In genomic region chr22:18091916-18092526, GRCh38 we compare ENCODE assay signal across 8 cellular contexts. TPM values are rescaled to one million over a fixed set of nuclear protein-coding genes. Genes with fewer than 3 reads are reported as not detected.
DNase-seq lines count a peak whose midpoint lies in the region; ATAC-seq and TF ChIP-seq lines count a peak whose summit lies in the region.

No MANE protein-coding gene starts in this region.

- peak overlapping the region; percentile 81 to 88 for H3K27ac ChIP-seq in testis

- in situ Hi-C loops in astrocyte of the cerebellum (cut with HindIII; ENCODE audit: low sequenced_read_pairs): no loop called here

- ATAC-seq in GM21825 (IDR thresholded peaks at IDR 0.05; ENCODE audit: unreplicated experiment) (no peak), HG02798 (IDR thresholded peaks at IDR 0.05; ENCODE audit: poor library complexity, unreplicated experiment) (no peak), HG03025 (IDR thresholded peaks at IDR 0.05; ENCODE audit: low FRiP score, unreplicated experiment) (no peak)

- intact Hi-C loops in testis (cut with DNase I; ENCODE audit: low total_unique reads): no loop called here

- H3K4me3 ChIP-seq in astrocyte of the cerebellum (ENCODE audit: low read depth, low read length) (peak overlapping the region; percentile 12), testis (peak overlapping the region; percentile 2 to 15)

- TF ChIP-seq CTCF in astrocyte of the cerebellum (IDR thresholded peaks at IDR 0.05; ENCODE audit: low read depth, low read length, missing control alignments) (peak; percentile 18), testis (IDR thresholded peaks at IDR 0.05) (no peak)

- peak; percentile 38 for DNase-seq in stimulated activated naive CD4-positive, alpha-beta T cell treated with Interleukin-2 at 50 U/mL for 16 hours (lab: John Stamatoyannopoulos, UW)
- DNase-seq in stimulated activated naive CD4-positive, alpha-beta T cell (lab: John Stamatoyannopoulos, UW): no peak
- DNase-seq in astrocyte of the cerebellum (ENCODE audit: low read depth) (peak; percentile 41), kidney tubule cell (ENCODE audit: low spot score) (peak; percentile 83), testis (peak; percentile 81)

- peaks cover 12% of the 10 kb centered on the region for H3K4me1 ChIP-seq in testis

- 16 to 32% methylated on average over 22 of the region's 22 CpGs for WGBS in testis, 2 donors

- no peaks in the 10 kb centered on the region for H3K27me3 ChIP-seq in testis

- no peak for TF ChIP-seq POLR2A in testis (IDR thresholded peaks at IDR 0.05)

- no peaks in the 10 kb centered on the region for H3K36me3 ChIP-seq in testis (ENCODE audit: low read depth, missing control alignments)

- no peaks in the 10 kb centered on the region for H3K9me3 ChIP-seq in testis

RNA-seq across cellular contexts. Expression of gene PEX26, which starts 14.2 kb away (rescaled TPM):
- 10 to 100 TPM; 29.1 to 33.4 TPM for total RNA-seq in testis
- 16.8 TPM for polyA plus RNA-seq in testis (ENCODE audit: insufficient read depth, low read depth, low replicate concordance)

RNA-seq across cellular contexts. Expression of gene TUBA8, which starts 18.6 kb away (rescaled TPM):
- total RNA-seq in testis: 10 to 100 TPM; 17.2 to 60.5 TPM
- 66.6 TPM for polyA plus RNA-seq in testis (ENCODE audit: insufficient read depth, low read depth, low replicate concordance)

RNA-seq across cellular contexts. Expression of gene USP18, which starts 57.9 kb away (rescaled TPM):
- total RNA-seq in testis: 1 to 10 TPM; 5.9 to 6.8 TPM
- 5.4 TPM for polyA plus RNA-seq in testis (ENCODE audit: insufficient read depth, low read depth, low replicate concordance)

Comparison
In these comparisons a context has a peak if more than half of its experiments do, and no peak if none do; other contexts are left out.
1. DNase-seq: peak in stimulated activated naive CD4-positive, alpha-beta T cell treated with Interleukin-2 at 50 U/mL for 16 hours (single experiment), astrocyte of the cerebellum (single experiment), kidney tubule cell (single experiment) and testis (single experiment); none in stimulated activated naive CD4-positive, alpha-beta T cell (0 of 6).